Comparison of ENCODE assay signal across 28 cellular contexts in genomic region chr20:52536040-52536439, GRCh38.
"Had no signal": no experiment of that assay in that cellular context is flagged by ENCODE, and none has a peak within 500 bp of the region (broad histone marks: within the 10 kb centered on the region; RNA-seq: fewer than 3 reads in every experiment).

No MANE protein-coding gene starts in this region.

- H3K27me3 ChIP-seq: colonic mucosa, esophagus muscularis mucosa, foreskin keratinocyte, gastrocnemius medialis had no signal

- DNase-seq: colonic mucosa; cortex of kidney; dermis blood vessel endothelial cell; dorsolateral prefrontal cortex; effector CD4-positive, alpha-beta T cell; effector CD8-positive, alpha-beta T cell; effector memory CD4-positive, alpha-beta T cell; effector memory CD8-positive, alpha-beta T cell; endodermal cell; erythroblast; esophagus squamous epithelium; foreskin fibroblast; foreskin keratinocyte; foreskin melanocyte; gastrocnemius medialis; glutamatergic neuron; head of caudate nucleus; heart left ventricle; heart right ventricle had no signal

- H3K27ac ChIP-seq: colonic mucosa, coronary artery, dorsolateral prefrontal cortex, epithelial cell of prostate, esophagus muscularis mucosa, esophagus squamous epithelium, foreskin keratinocyte, gastrocnemius medialis, gastroesophageal sphincter, heart left ventricle, heart right ventricle had no signal

- H3K4me1 ChIP-seq: colonic mucosa, esophagus muscularis mucosa, esophagus squamous epithelium, foreskin keratinocyte, gastrocnemius medialis, gastroesophageal sphincter, heart left ventricle, heart right ventricle had no signal

- ATAC-seq: effector memory CD8-positive, alpha-beta T cell; esophagus mucosa; foreskin keratinocyte; gastrocnemius medialis; gastroesophageal sphincter; heart left ventricle; heart right ventricle had no signal

- H3K4me3 ChIP-seq: colonic mucosa, coronary artery, dorsolateral prefrontal cortex, esophagus muscularis mucosa, esophagus squamous epithelium, gastrocnemius medialis, gastroesophageal sphincter, heart left ventricle, heart right ventricle had no signal

- FAIRE-seq: colon, endometrium, endothelial cell of umbilical vein, frontal cortex had no signal

- H3K36me3 ChIP-seq: colonic mucosa, esophagus muscularis mucosa, esophagus squamous epithelium, gastrocnemius medialis, gastroesophageal sphincter, heart left ventricle, heart right ventricle had no signal

- H3K9me3 ChIP-seq: colonic mucosa, esophagus muscularis mucosa, esophagus squamous epithelium, gastrocnemius medialis, heart left ventricle, heart right ventricle had no signal
